ENCODE assay signal across 9 cellular contexts in the genomic region with DNA sequence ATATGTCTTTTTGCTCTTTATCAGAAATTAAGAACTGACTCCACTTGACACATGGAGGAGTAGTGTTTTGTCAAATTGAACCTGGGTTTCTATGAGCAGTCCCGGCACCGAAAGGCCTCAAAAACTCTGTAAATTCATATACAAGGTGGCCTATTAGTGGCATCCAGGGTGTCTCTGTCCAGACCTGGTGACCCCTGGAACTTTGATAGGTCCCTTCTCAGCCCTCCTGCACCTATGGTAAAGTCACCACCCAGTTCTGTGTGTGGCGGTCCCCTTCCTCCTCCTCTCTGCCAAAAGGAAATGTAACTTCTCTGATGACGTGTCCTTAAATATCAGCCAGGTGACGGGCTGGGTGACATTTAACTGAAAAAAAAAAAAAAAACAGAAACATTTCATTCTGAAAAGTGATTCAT.
DNase-seq lines count a peak whose midpoint lies in the region; ATAC-seq and TF ChIP-seq lines count a peak whose summit lies in the region.
"Had no signal": no experiment of that assay in that cellular context is flagged by ENCODE, and none has a peak within 500 bp of the region (broad histone marks: within the 10 kb centered on the region; RNA-seq: fewer than 3 reads in every experiment).

No MANE protein-coding gene starts in this region.

- H3K27me3 ChIP-seq in naive thymus-derived CD4-positive, alpha-beta T cell (ENCODE audit: control insufficient read depth in 2 of 2, insufficient read depth in 2 of 2, low read length in 2 of 2), result no peaks in the 10 kb centered on the region
- no peaks in the 10 kb centered on the region for H3K27me3 ChIP-seq in thymus (ENCODE audit: control insufficient read depth, insufficient read depth)
- no peaks in the 10 kb centered on the region for H3K27me3 ChIP-seq in right atrium auricular region
- H3K27me3 ChIP-seq: colonic mucosa had no signal

- H3K36me3 ChIP-seq in naive thymus-derived CD4-positive, alpha-beta T cell (ENCODE audit: control insufficient read depth in 2 of 3, insufficient read depth in 3 of 3, low read length in 3 of 3), result peaks cover 0 to 4% (median 0%) of the 10 kb centered on the region in 3 experiments
- H3K36me3 ChIP-seq in thymus (ENCODE audit: control insufficient read depth, insufficient read depth) (no peaks in the 10 kb centered on the region), right atrium auricular region (no peaks in the 10 kb centered on the region)
- H3K36me3 ChIP-seq: colonic mucosa had no signal

- H3K9me3 ChIP-seq in naive thymus-derived CD4-positive, alpha-beta T cell (ENCODE audit: control insufficient read depth in 2 of 3, low read length in 3 of 3), result no peaks in the 10 kb centered on the region
- H3K9me3 ChIP-seq in thymus (ENCODE audit: control insufficient read depth) (no peaks in the 10 kb centered on the region), right atrium auricular region (no peaks in the 10 kb centered on the region)
- H3K9me3 ChIP-seq: colonic mucosa had no signal

- H3K4me3 ChIP-seq in naive thymus-derived CD4-positive, alpha-beta T cell (ENCODE audit: low read length), result peak overlapping the region; percentile 82
- H3K4me3 ChIP-seq in thymus (ENCODE audit: low read length), result no peak overlapping the region
- no peak overlapping the region for H3K4me3 ChIP-seq in right atrium auricular region
- H3K4me3 ChIP-seq: colonic mucosa had no signal

- peaks cover 5% of the 10 kb centered on the region for H3K9me3 Mint-ChIP-seq in activated T-helper 1 cell treated with anti-CD3 and anti-CD28 coated beads, Interleukin-12 subunit alpha, Interleukin-12 subunit beta, Interleukin-2, Interleukin-4 antibody, amounts not matched to agents 30 ng/mL and 10 ng/mL and 1 ng/mL, durations not matched to agents 14 hours and 24 hours and 36 hours
- peaks cover 0 to 4% (median 0%) of the 10 kb centered on the region in 11 donors for H3K9me3 Mint-ChIP-seq in naive thymus-derived CD4-positive, alpha-beta T cell

- CTCF ChIA-PET in naive thymus-derived CD4-positive, alpha-beta T cell (lab: Charles Lee), result interaction anchor here (0.7 to 0.9 kb wide), 2 partner anchors 21 to 189 kb away, joined by 3 to 4 read pairs; no protein-coding TSS in a partner anchor

- TF ChIP-seq CTCF in right atrium auricular region (IDR thresholded peaks at IDR 0.05), result no peak

- H3K36me3 Mint-ChIP-seq in activated T-helper 1 cell treated with anti-CD3 and anti-CD28 coated beads, Interleukin-12 subunit alpha, Interleukin-12 subunit beta, Interleukin-2, Interleukin-4 antibody, amounts not matched to agents 30 ng/mL and 10 ng/mL and 1 ng/mL, durations not matched to agents 14 hours and 24 hours and 36 hours (ENCODE audit: low read depth), result no peaks in the 10 kb centered on the region
- H3K36me3 Mint-ChIP-seq in naive thymus-derived CD4-positive, alpha-beta T cell, result peaks cover 0 to 12% (median 0%) of the 10 kb centered on the region in 5 donors

- DNase-seq in T-helper 9 cell (peak; percentile 22), Right ventricle myocardium inferior (ENCODE audit: missing footprints) (no peak), right atrium auricular region (ENCODE audit: low spot score) (no peak)
- DNase-seq in activated T-helper 1 cell treated with anti-CD3 and anti-CD28 coated beads, Interleukin-12 subunit alpha, Interleukin-12 subunit beta, Interleukin-2, Interleukin-4 antibody, amounts not matched to agents 30 ng/mL and 10 ng/mL and 1 ng/mL, durations not matched to agents 14 hours and 24 hours and 36 hours (ENCODE audit: low spot score), result peak; percentile 46
- DNase-seq in naive thymus-derived CD4-positive, alpha-beta T cell, result peak; percentile 16 to 76 (median 62)
- DNase-seq: colonic mucosa, NCI-H1436 treated with DMSO at 0.1 percent for 48 hours had no signal

- H3K27ac ChIP-seq in naive thymus-derived CD4-positive, alpha-beta T cell (ENCODE audit: low read depth, low read length), result peak overlapping the region; percentile 84
- H3K27ac ChIP-seq in thymus (ENCODE audit: low read depth), result peak overlapping the region; percentile 53
- no peak overlapping the region for H3K27ac ChIP-seq in right atrium auricular region
- H3K27ac ChIP-seq: colonic mucosa had no signal

- peak overlapping the region; percentile 99 for H3K27ac Mint-ChIP-seq in activated T-helper 1 cell treated with anti-CD3 and anti-CD28 coated beads, Interleukin-12 subunit alpha, Interleukin-12 subunit beta, Interleukin-2, Interleukin-4 antibody, amounts not matched to agents 30 ng/mL and 10 ng/mL and 1 ng/mL, durations not matched to agents 14 hours and 24 hours and 36 hours
- peak overlapping the region; percentile 84 to 98 (median 96) for H3K27ac Mint-ChIP-seq in naive thymus-derived CD4-positive, alpha-beta T cell

- H3K27me3 Mint-ChIP-seq in activated T-helper 1 cell treated with anti-CD3 and anti-CD28 coated beads, Interleukin-12 subunit alpha, Interleukin-12 subunit beta, Interleukin-2, Interleukin-4 antibody, amounts not matched to agents 30 ng/mL and 10 ng/mL and 1 ng/mL, durations not matched to agents 14 hours and 24 hours and 36 hours (ENCODE audit: insufficient read depth), result no peaks in the 10 kb centered on the region
- no peaks in the 10 kb centered on the region for H3K27me3 Mint-ChIP-seq in naive thymus-derived CD4-positive, alpha-beta T cell

- WGBS in thymus, result 52% methylated on average over 5 of the region's 5 CpGs

- POLR2A ChIA-PET in naive thymus-derived CD4-positive, alpha-beta T cell (lab: Charles Lee), result interaction anchor here (0.9 to 5.7 kb wide), 7 partner anchors 10 to 147 kb away, joined by 3 to 68 read pairs (median 21); no protein-coding TSS in a partner anchor

- peak; percentile 52 for ATAC-seq in naive thymus-derived CD4-positive, alpha-beta T cell
- no peak for ATAC-seq in Right ventricle myocardium inferior
- ATAC-seq in HG02798 (IDR thresholded peaks at IDR 0.05; ENCODE audit: poor library complexity, unreplicated experiment), result no peak

- peak overlapping the region; percentile 94 for H3K4me3 Mint-ChIP-seq in activated T-helper 1 cell treated with anti-CD3 and anti-CD28 coated beads, Interleukin-12 subunit alpha, Interleukin-12 subunit beta, Interleukin-2, Interleukin-4 antibody, amounts not matched to agents 30 ng/mL and 10 ng/mL and 1 ng/mL, durations not matched to agents 14 hours and 24 hours and 36 hours
- peak overlapping the region; percentile 86 to 100 (median 92) for H3K4me3 Mint-ChIP-seq in naive thymus-derived CD4-positive, alpha-beta T cell

- peaks cover 61% of the 10 kb centered on the region for H3K4me1 Mint-ChIP-seq in activated T-helper 1 cell treated with anti-CD3 and anti-CD28 coated beads, Interleukin-12 subunit alpha, Interleukin-12 subunit beta, Interleukin-2, Interleukin-4 antibody, amounts not matched to agents 30 ng/mL and 10 ng/mL and 1 ng/mL, durations not matched to agents 14 hours and 24 hours and 36 hours (ENCODE audit: low read depth)
- H3K4me1 Mint-ChIP-seq in naive thymus-derived CD4-positive, alpha-beta T cell, result peaks cover 25 to 56% (median 48%) of the 10 kb centered on the region in 7 donors

- intact Hi-C loops in activated T-helper 1 cell treated with anti-CD3 and anti-CD28 coated beads, Interleukin-12 subunit alpha, Interleukin-12 subunit beta, Interleukin-2, Interleukin-4 antibody, amounts not matched to agents 30 ng/mL and 10 ng/mL and 1 ng/mL, durations not matched to agents 14 hours and 24 hours and 36 hours (cut with micrococcal nuclease), result loop anchor here (1.0 to 2.0 kb wide), 8 partner anchors 8 to 344 kb away; no protein-coding TSS in a partner anchor
- intact Hi-C loops in naive thymus-derived CD4-positive, alpha-beta T cell (cut with micrococcal nuclease), result loop anchor here (1.0 to 2.0 kb wide), 9 partner anchors 20 to 333 kb away; a partner anchor contains a TSS
- intact Hi-C loops in Right ventricle myocardium inferior (cut with DNase I), result no loop called here

- peaks cover 27 to 31% of the 10 kb centered on the region in 2 donors for H3K4me1 ChIP-seq in naive thymus-derived CD4-positive, alpha-beta T cell (ENCODE audit: control insufficient read depth in 2 of 2, insufficient read depth in 2 of 2, low read length in 2 of 2)
- H3K4me1 ChIP-seq in thymus (ENCODE audit: control insufficient read depth, insufficient read depth, low read length) (peaks cover 15% of the 10 kb centered on the region), right atrium auricular region (peaks cover 0 to 40% of the 10 kb centered on the region in 2 donors)

Comparison
In these comparisons a context has a peak if more than half of its experiments do, and no peak if none do; other contexts are left out.
1. DNase-seq: peak in T-helper 9 cell (single experiment), activated T-helper 1 cell treated with anti-CD3 and anti-CD28 coated beads, Interleukin-12 subunit alpha, Interleukin-12 subunit beta, Interleukin-2, Interleukin-4 antibody, amounts not matched to agents 30 ng/mL and 10 ng/mL and 1 ng/mL, durations not matched to agents 14 hours and 24 hours and 36 hours (single experiment) and naive thymus-derived CD4-positive, alpha-beta T cell (9 of 9); none in Right ventricle myocardium inferior (single experiment) and right atrium auricular region (single experiment).
2. H3K27ac ChIP-seq: peak in naive thymus-derived CD4-positive, alpha-beta T cell (single experiment) and thymus (single experiment); none in right atrium auricular region (0 of 2).